19 cellular contexts compared by ENCODE assay signal in the genomic region with DNA sequence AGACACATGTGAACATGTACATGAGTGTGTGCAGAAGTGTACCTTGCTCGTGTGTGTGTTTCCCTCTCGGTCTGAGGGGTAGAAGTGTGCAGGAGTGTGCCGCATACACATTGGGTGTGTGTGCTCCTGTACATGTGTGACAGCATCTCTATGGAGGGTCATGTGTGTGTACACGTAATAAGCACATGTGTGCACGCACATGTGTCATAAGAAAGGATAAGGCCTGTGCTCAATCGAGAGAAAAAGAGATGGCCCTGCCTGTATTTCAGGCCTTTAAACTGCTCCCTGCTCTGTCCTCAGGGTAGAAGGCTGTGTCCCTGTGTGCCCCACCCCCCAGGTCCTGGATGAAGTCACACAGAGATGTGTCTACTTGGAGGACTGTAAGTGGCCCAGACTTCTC.
DNase-seq lines count a peak whose midpoint lies in the region; ATAC-seq and TF ChIP-seq lines count a peak whose summit lies in the region.
"Had no signal": no experiment of that assay in that cellular context is flagged by ENCODE, and none has a peak within 500 bp of the region (broad histone marks: within the 10 kb centered on the region; RNA-seq: fewer than 3 reads in every experiment).

No MANE protein-coding gene starts in this region.

- no peaks in the 10 kb centered on the region for H3K9me3 Mint-ChIP-seq in activated CD4-positive, alpha-beta T cell treated with anti-CD3 and anti-CD28 coated beads, Interleukin-2, amount 10 ng/mL, durations not matched to agents 24 days and 14 days
- no peaks in the 10 kb centered on the region for H3K9me3 Mint-ChIP-seq in stimulated activated naive CD8-positive, alpha-beta T cell treated with anti-CD3 and anti-CD28 coated beads, Interleukin-15, amount 100 ng/mL, for 72 hours
- no peaks in the 10 kb centered on the region for H3K9me3 Mint-ChIP-seq in CD4-positive, alpha-beta T cell
- H3K9me3 Mint-ChIP-seq: CD4-positive, alpha-beta memory T cell; GM23338; HFFc6; IgD-negative memory B cell had no signal

- peaks cover 0 to 17% (median 0%) of the 10 kb centered on the region in 4 donors for H3K27me3 ChIP-seq in esophagus muscularis mucosa
- H3K27me3 ChIP-seq in CD4-positive, alpha-beta T cell (ENCODE audit: control insufficient read depth, insufficient read depth, low read length), result no peaks in the 10 kb centered on the region

- no peak overlapping the region for H3K27ac ChIP-seq in esophagus muscularis mucosa (replicated peaks in 1 of 4)
- no peak overlapping the region for H3K27ac ChIP-seq in CD4-positive, alpha-beta T cell (ENCODE audit: low read depth, low read length)
- H3K27ac ChIP-seq: C4-2B had no signal

- no peak for TF ChIP-seq EP300 in esophagus muscularis mucosa (IDR thresholded peaks at IDR 0.05)

- no peaks in the 10 kb centered on the region for H3K27me3 Mint-ChIP-seq in activated CD4-positive, alpha-beta T cell treated with anti-CD3 and anti-CD28 coated beads, Interleukin-2, amount 10 ng/mL, durations not matched to agents 24 days and 14 days
- peaks cover 10% of the 10 kb centered on the region for H3K27me3 Mint-ChIP-seq in stimulated activated naive CD8-positive, alpha-beta T cell treated with anti-CD3 and anti-CD28 coated beads, Interleukin-15, amount 100 ng/mL, for 72 hours
- H3K27me3 Mint-ChIP-seq in CD4-positive, alpha-beta T cell, result peaks cover 6% of the 10 kb centered on the region

- no peak for TF ChIP-seq POLR2A in esophagus muscularis mucosa (IDR thresholded peaks at IDR 0.05; ENCODE audit: low read depth)

- WGBS in esophagus muscularis mucosa, result 78% methylated on average over 6 of the region's 6 CpGs

- no peak overlapping the region for H3K4me3 ChIP-seq in esophagus muscularis mucosa
- H3K4me3 ChIP-seq: GM23338 had no signal

- H3K4me1 Mint-ChIP-seq in activated CD4-positive, alpha-beta T cell treated with anti-CD3 and anti-CD28 coated beads, Interleukin-2, amount 10 ng/mL, durations not matched to agents 24 days and 14 days, result no peaks in the 10 kb centered on the region
- H3K4me1 Mint-ChIP-seq in stimulated activated naive CD8-positive, alpha-beta T cell treated with anti-CD3 and anti-CD28 coated beads, Interleukin-15, amount 100 ng/mL, for 72 hours, result no peaks in the 10 kb centered on the region
- no peaks in the 10 kb centered on the region for H3K4me1 Mint-ChIP-seq in CD4-positive, alpha-beta T cell (ENCODE audit: low read depth)
- H3K4me1 Mint-ChIP-seq: B cell; CD4-positive, alpha-beta memory T cell; IgD-negative memory B cell had no signal

- ATAC-seq in stimulated activated naive CD8-positive, alpha-beta T cell treated with anti-CD3 and anti-CD28 coated beads, Interleukin-15, amount 100 ng/mL, for 72 hours, result no peak
- ATAC-seq in CD4-positive, alpha-beta T cell (ENCODE audit: poor library complexity), result no peak
- ATAC-seq: GM23338, HCT116 had no signal

- H3K36me3 ChIP-seq in esophagus muscularis mucosa, result no peaks in the 10 kb centered on the region

- CTCF ChIA-PET in CD4-positive, alpha-beta T cell (lab: Charles Lee), result no interaction called here

- POLR2A ChIA-PET in CD4-positive, alpha-beta T cell (lab: Charles Lee), result no interaction called here

- TF ChIP-seq CTCF in esophagus muscularis mucosa (IDR thresholded peaks at IDR 0.05), result no peak
- TF ChIP-seq CTCF in CD4-positive, alpha-beta T cell (IDR thresholded peaks at IDR 0.05), result no peak

- H3K36me3 Mint-ChIP-seq in activated CD4-positive, alpha-beta T cell treated with anti-CD3 and anti-CD28 coated beads, Interleukin-2, amount 10 ng/mL, durations not matched to agents 24 days and 14 days (ENCODE audit: low read depth), result no peaks in the 10 kb centered on the region
- no peaks in the 10 kb centered on the region for H3K36me3 Mint-ChIP-seq in CD4-positive, alpha-beta T cell (ENCODE audit: low read depth)
- H3K36me3 Mint-ChIP-seq: CD4-positive, alpha-beta memory T cell; IgD-negative memory B cell had no signal

- peak; percentile 45 for DNase-seq in activated CD4-positive, alpha-beta T cell treated with anti-CD3 and anti-CD28 coated beads, Interleukin-2, amount 10 ng/mL, durations not matched to agents 24 days and 14 days
- no peak for DNase-seq in activated CD4-positive, alpha-beta T cell treated with anti-CD3 and anti-CD28 coated beads for 4 hours
- peak; percentile 30 for DNase-seq in activated effector memory CD4-positive, alpha-beta T cell treated with anti-CD3 and anti-CD28 coated beads, Interleukin-2, amount 50 U/mL, for 16 hours
- no peak for DNase-seq in activated effector memory CD4-positive, alpha-beta T cell treated with Interleukin-2 at 50 U/mL for 16 hours
- peak; percentile 86 for DNase-seq in esophagus muscularis mucosa (ENCODE audit: extremely low spot score)
- peak; percentile 5 for DNase-seq in mucosa of gallbladder (ENCODE audit: low spot score)
- no peak for DNase-seq in stimulated activated naive CD8-positive, alpha-beta T cell treated with anti-CD3 and anti-CD28 coated beads, Interleukin-15, amount 100 ng/mL, for 72 hours
- no peak for DNase-seq in CD4-positive, alpha-beta T cell
- DNase-seq: 8988T; CD4-positive, alpha-beta memory T cell; DMS153; DMS79; GDM1; HFFc6 had no signal

- intact Hi-C loops in activated CD4-positive, alpha-beta T cell treated with anti-CD3 and anti-CD28 coated beads, Interleukin-2, amount 10 ng/mL, durations not matched to agents 24 days and 14 days (cut with micrococcal nuclease), result no loop called here
- intact Hi-C loops in esophagus muscularis mucosa (cut with DNase I), result no loop called here
- intact Hi-C loops in CD4-positive, alpha-beta T cell (cut with DNase I, micrococcal nuclease), result no loop called here

- H3K4me3 Mint-ChIP-seq in activated CD4-positive, alpha-beta T cell treated with anti-CD3 and anti-CD28 coated beads, Interleukin-2, amount 10 ng/mL, durations not matched to agents 24 days and 14 days, result no peak overlapping the region
- H3K4me3 Mint-ChIP-seq in stimulated activated naive CD8-positive, alpha-beta T cell treated with anti-CD3 and anti-CD28 coated beads, Interleukin-15, amount 100 ng/mL, for 72 hours, result no peak overlapping the region
- no peak overlapping the region for H3K4me3 Mint-ChIP-seq in CD4-positive, alpha-beta T cell
- H3K4me3 Mint-ChIP-seq: B cell; CD4-positive, alpha-beta memory T cell; GM23338; HFFc6; IgD-negative memory B cell had no signal

- no peak overlapping the region for H3K27ac Mint-ChIP-seq in activated CD4-positive, alpha-beta T cell treated with anti-CD3 and anti-CD28 coated beads, Interleukin-2, amount 10 ng/mL, durations not matched to agents 24 days and 14 days
- H3K27ac Mint-ChIP-seq in stimulated activated naive CD8-positive, alpha-beta T cell treated with anti-CD3 and anti-CD28 coated beads, Interleukin-15, amount 100 ng/mL, for 72 hours, result peak overlapping the region in 1 of 2 donors; percentile 30
- H3K27ac Mint-ChIP-seq in CD4-positive, alpha-beta T cell, result no peak overlapping the region
- H3K27ac Mint-ChIP-seq: B cell; CD4-positive, alpha-beta memory T cell; GM23338; HFFc6; IgD-negative memory B cell had no signal

- no peaks in the 10 kb centered on the region for H3K4me1 ChIP-seq in esophagus muscularis mucosa

- no peaks in the 10 kb centered on the region for H3K9me3 ChIP-seq in esophagus muscularis mucosa
- H3K9me3 ChIP-seq in CD4-positive, alpha-beta T cell (ENCODE audit: control insufficient read depth, low read length), result no peaks in the 10 kb centered on the region

Comparison
In these comparisons a context has a peak if more than half of its experiments do, and no peak if none do; other contexts are left out.
1. DNase-seq: peak in activated CD4-positive, alpha-beta T cell treated with anti-CD3 and anti-CD28 coated beads, Interleukin-2, amount 10 ng/mL, durations not matched to agents 24 days and 14 days (single experiment), activated effector memory CD4-positive, alpha-beta T cell treated with anti-CD3 and anti-CD28 coated beads, Interleukin-2, amount 50 U/mL, for 16 hours (single experiment), esophagus muscularis mucosa (single experiment) and mucosa of gallbladder (single experiment); none in activated CD4-positive, alpha-beta T cell treated with anti-CD3 and anti-CD28 coated beads for 4 hours (0 of 2), activated effector memory CD4-positive, alpha-beta T cell treated with Interleukin-2 at 50 U/mL for 16 hours (single experiment), stimulated activated naive CD8-positive, alpha-beta T cell treated with anti-CD3 and anti-CD28 coated beads, Interleukin-15, amount 100 ng/mL, for 72 hours (0 of 2) and CD4-positive, alpha-beta T cell (0 of 10).